ENCODE assay signal across 8 cellular contexts in the genomic region with DNA sequence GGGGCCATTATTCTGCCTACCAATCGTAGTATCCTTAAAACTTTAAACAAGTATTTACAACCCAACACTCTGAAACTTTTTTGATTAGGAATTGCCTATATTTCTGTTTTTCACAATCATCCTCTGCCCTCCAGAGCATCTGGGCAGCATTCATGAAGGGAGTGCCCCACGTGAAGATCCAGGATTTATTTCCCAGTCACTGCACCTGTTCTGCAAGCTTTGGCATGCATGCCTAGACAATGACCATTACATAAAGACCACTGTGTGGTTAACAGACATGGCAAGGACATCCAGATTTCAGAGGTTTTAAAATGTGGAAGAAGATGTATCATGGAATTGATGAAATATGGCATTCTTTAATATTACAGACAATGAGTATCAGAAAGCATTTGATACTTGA.
"Had no signal": no experiment of that assay in that cellular context is flagged by ENCODE, and none has a peak within 500 bp of the region (broad histone marks: within the 10 kb centered on the region; RNA-seq: fewer than 3 reads in every experiment).

No MANE protein-coding gene starts in this region.

- H3K36me3 ChIP-seq: HAP-1 had no signal

- H2AFZ ChIP-seq: GM23338 had no signal

- DNase-seq: H7, HFFc6, IMR-90, KG1 had no signal

- H3K4me3 ChIP-seq: GM23338, HAP-1, K562 had no signal

- H3K4me2 ChIP-seq: GM23338 had no signal

- H3K9me3 ChIP-seq: HAP-1 had no signal

- H3K27ac Mint-ChIP-seq: GM23338, HFFc6 had no signal

- ATAC-seq: GM23338, HCT116, K562 had no signal

- H3K4me1 Mint-ChIP-seq: GM23338 had no signal

- H3K4me3 Mint-ChIP-seq: GM23338, HFFc6 had no signal

- H3K4me1 ChIP-seq: HAP-1 had no signal
